8 cellular contexts compared by ENCODE assay signal in genomic region chr6:56808871-56809359, GRCh38.
DNase-seq lines count a peak whose midpoint lies in the region; ATAC-seq and TF ChIP-seq lines count a peak whose summit lies in the region.

No MANE protein-coding gene starts in this region.

- no peak for TF ChIP-seq CTCF in KMS-11 (conservative IDR thresholded peaks at IDR 0.05; ENCODE audit: low read depth, low read length)

- DNase-seq in ELF-1 (ENCODE audit: low read depth, low spot score) (peak; percentile 32), astrocyte of the hippocampus (ENCODE audit: low read depth, low spot score) (peak; percentile 57), myocyte (ENCODE audit: low read depth) (peak; percentile 99), DMS114 treated with DMSO at 0.1 percent for 48 hours (lab: John Stamatoyannopoulos, UW; ENCODE audit: unreplicated experiment) (no peak), NCI-H2107 treated with DMSO at 0.1 percent for 48 hours (lab: John Stamatoyannopoulos, UW; ENCODE audit: unreplicated experiment) (no peak)

- no peak for ATAC-seq in HG03108 (IDR thresholded peaks at IDR 0.05; ENCODE audit: unreplicated experiment)
- no peak for ATAC-seq in HG03045 (IDR thresholded peaks at IDR 0.05; ENCODE audit: unreplicated experiment)

- peak overlapping the region; percentile 68 for H3K4me2 ChIP-seq in KMS-11

- no peak overlapping the region for H3K4me3 ChIP-seq in KMS-11 (IDR thresholded peaks at IDR 0.05; ENCODE audit: insufficient read depth, low read depth, low read length)

- H3K9ac ChIP-seq in KMS-11, result no peak overlapping the region; the same call in 1 of the 2 replicates

- H3K79me2 ChIP-seq in KMS-11 (ENCODE audit: insufficient read depth, low read depth), result peaks cover 94% of the 10 kb centered on the region

- peaks cover 6% of the 10 kb centered on the region; the same call in 1 of the 2 replicates for H4K20me1 ChIP-seq in KMS-11 (ENCODE audit: insufficient read depth)

- no peaks in the 10 kb centered on the region for H3K27me3 ChIP-seq in KMS-11 (ENCODE audit: insufficient read depth, low read depth)

- no peaks in the 10 kb centered on the region for H3K36me3 ChIP-seq in KMS-11 (ENCODE audit: insufficient read depth)

- H3K4me1 ChIP-seq in KMS-11 (ENCODE audit: low read depth, poor library complexity, severe bottlenecking), result peaks cover 95% of the 10 kb centered on the region

- H3K27ac ChIP-seq in KMS-11, result peak overlapping the region; percentile 39

- no peak overlapping the region for H2AFZ ChIP-seq in KMS-11 (ENCODE audit: low read depth)

Comparison
In these comparisons a context has a peak if more than half of its experiments do, and no peak if none do; other contexts are left out.
1. DNase-seq: peak in ELF-1 (single experiment), astrocyte of the hippocampus (single experiment) and myocyte (single experiment); none in DMS114 treated with DMSO at 0.1 percent for 48 hours (single experiment) and NCI-H2107 treated with DMSO at 0.1 percent for 48 hours (single experiment).